8 cellular contexts compared by ENCODE assay signal in genomic region chr10:72319416-72320254, GRCh38.
DNase-seq lines count a peak whose midpoint lies in the region; ATAC-seq lines count a peak whose summit lies in the region.

No MANE protein-coding gene starts in this region.

- peak overlapping the region; percentile 100 for H3K27ac ChIP-seq in epithelial cell of prostate
- H3K27ac ChIP-seq in mucosa of rectum (ENCODE audit: low read depth in 2 of 2, low read length in 2 of 2) = peak overlapping the region; percentile 80 to 88

- H3K4me3 ChIP-seq in mucosa of rectum (ENCODE audit: low read length in 2 of 2) = peak overlapping the region; percentile 55 to 72

- peak; percentile 50 for ATAC-seq in HG03439 (IDR thresholded peaks at IDR 0.05; ENCODE audit: unreplicated experiment)

- H3K9me3 ChIP-seq in mucosa of rectum (ENCODE audit: control insufficient read depth in 2 of 2, low read length in 2 of 2) = no peaks in the 10 kb centered on the region

- H3K9ac ChIP-seq in mucosa of rectum (ENCODE audit: low read depth in 1 of 2, low read length in 2 of 2) = peak overlapping the region; percentile 49 to 79

- no peaks in the 10 kb centered on the region for H3K27me3 ChIP-seq in mucosa of rectum (ENCODE audit: control insufficient read depth in 2 of 2, insufficient read depth in 2 of 2, low read length in 2 of 2)

- DNase-seq in C1 segment of cervical spinal cord (lab: John Stamatoyannopoulos, UW) (peak in 12 of 14 donors; percentile 50 to 87 (median 76)), GM19240 (ENCODE audit: insufficient read length, low spot score) (peak; percentile 74), NOMO-1 (lab: John Stamatoyannopoulos, UW; ENCODE audit: unreplicated experiment in 2 of 2) (peak; percentile 86 to 93), activated T-cell treated with anti-CD3 and anti-CD28 coated beads for 24 hours (ENCODE audit: low read depth) (peak; percentile 83), epithelial cell of prostate (ENCODE audit: low read depth, low spot score) (peak; percentile 97)
- peak; percentile 93 for DNase-seq in stimulated activated CD8-positive, alpha-beta memory T cell treated with anti-CD3 and anti-CD28 coated beads, Interleukin-4, amount 100 ng/mL, for 48 hours

- peaks cover 44 to 45% of the 10 kb centered on the region in 2 donors for H3K4me1 ChIP-seq in mucosa of rectum (ENCODE audit: control insufficient read depth in 2 of 2, insufficient read depth in 2 of 2, low read length in 2 of 2)

- no peaks in the 10 kb centered on the region for H3K36me3 ChIP-seq in mucosa of rectum (ENCODE audit: control insufficient read depth in 2 of 2, insufficient read depth in 2 of 2, low read length in 2 of 2)

Comparison
In these comparisons a context has a peak if more than half of its experiments do, and no peak if none do; other contexts are left out.
1. Peak in every context shown above with its lines: DNase-seq, ATAC-seq, H3K4me3 ChIP-seq and H3K27ac ChIP-seq.